In genomic region chr2:151754253-151754897, GRCh38 we compare ENCODE assay signal across 19 cellular contexts. TPM values are rescaled to one million over a fixed set of nuclear protein-coding genes. Genes with fewer than 3 reads are reported as not detected.
A peak's percentile ranks its signal among the peaks of the same experiment; 100 is the strongest.
DNase-seq lines count a peak whose midpoint lies in the region; ATAC-seq, FAIRE-seq and TF ChIP-seq lines count a peak whose summit lies in the region.
"Had no signal": no experiment of that assay in that cellular context is flagged by ENCODE, and none has a peak within 500 bp of the region (broad histone marks: within the 10 kb centered on the region; RNA-seq: fewer than 3 reads in every experiment).

No MANE protein-coding gene starts in this region.

- in situ Hi-C loops in K562 (cut with MboI) (no loop called here), gastrocnemius medialis (cut with MboI; ENCODE audit: low sequenced_read_pairs in 4 of 4) (no loop called here)

- no peak for TF ChIP-seq POLR2A in K562 (conservative IDR thresholded peaks at IDR 0.05)
- no peak for TF ChIP-seq POLR2A in gastrocnemius medialis (IDR thresholded peaks at IDR 0.05)

- H3K9me1 ChIP-seq in K562 (ENCODE audit: control insufficient read depth, insufficient read depth, low read length) = no peaks in the 10 kb centered on the region

- no peaks in the 10 kb centered on the region for H3K9me3 Mint-ChIP-seq in chondrocyte (ENCODE audit: low read depth)

- H3K27ac Mint-ChIP-seq in chondrocyte (ENCODE audit: unreplicated experiment) = no peak overlapping the region
- H3K27ac Mint-ChIP-seq: CD4-positive, alpha-beta memory T cell had no signal

- BruUV-seq in K562 (replicated peaks; lab: Mats Ljungman, UMichigan) = no TSS peak

- H2AFZ ChIP-seq in K562 (ENCODE audit: low read depth, low read length) = no peak overlapping the region

- H3K4me1 Mint-ChIP-seq in chondrocyte (ENCODE audit: low read depth) = peaks cover 8% of the 10 kb centered on the region

- DNase-seq in K562 (ENCODE audit: extremely low read depth in 1 of 4, low spot score in 3 of 4) = no peak
- DNase-seq in myocyte (ENCODE audit: low read depth) = peak; percentile 49
- no peak for DNase-seq in gastrocnemius medialis
- DNase-seq in chondrocyte (ENCODE audit: low spot score) = no peak
- no peak for DNase-seq in left lobe of liver (ENCODE audit: low spot score)
- DNase-seq in T-helper 9 cell = no peak
- DNase-seq: C1 segment of cervical spinal cord; Calu3; CD4-positive, alpha-beta memory T cell; COR-L47; DMS53; DMS79 treated with DMSO at 0.1 percent for 48 hours; GF-D8; H7; HCEC 1CT had no signal

- no peak for TF ChIP-seq EP300 in K562 (IDR thresholded peaks at IDR 0.05; ENCODE audit: low read length)

- H3K36me3 ChIP-seq in K562 (ENCODE audit: control insufficient read depth, insufficient read depth, low read length) (no peaks in the 10 kb centered on the region), gastrocnemius medialis (no peaks in the 10 kb centered on the region)

- no peak for TF ChIP-seq CTCF in K562 (IDR thresholded peaks at IDR 0.05 in 2 of 3, conservative IDR thresholded peaks at IDR 0.05 in 1 of 3; ENCODE audit: insufficient read depth in 2 of 3, low read depth in 1 of 3, low read length in 3 of 3)
- TF ChIP-seq CTCF in gastrocnemius medialis (IDR thresholded peaks at IDR 0.05 in 4 of 5, conservative IDR thresholded peaks at IDR 0.05 in 1 of 5) = no peak
- no peak for TF ChIP-seq CTCF in chondrocyte (IDR thresholded peaks at IDR 0.05)

- H3K4me3 Mint-ChIP-seq in chondrocyte (ENCODE audit: unreplicated experiment) = no peak overlapping the region
- H3K4me3 Mint-ChIP-seq: CD4-positive, alpha-beta memory T cell had no signal

- H3K4me3 ChIP-seq in K562 (no peak overlapping the region), gastrocnemius medialis (no peak overlapping the region)

- no peaks in the 10 kb centered on the region for H3K79me2 ChIP-seq in K562 (ENCODE audit: control insufficient read depth, insufficient read depth, low read length)

- peaks cover 7 to 28% of the 10 kb centered on the region in 2 experiments; a peak in 4 of 5 replicates for H3K4me1 ChIP-seq in K562 (replicated peaks in 1 of 2; ENCODE audit: control insufficient read depth in 2 of 2, insufficient read depth in 2 of 2, low read length in 2 of 2)
- H3K4me1 ChIP-seq in gastrocnemius medialis = peaks cover 57 to 62% of the 10 kb centered on the region in 2 donors

- intact Hi-C loops in K562 (cut with micrococcal nuclease) = no loop called here
- intact Hi-C loops in gastrocnemius medialis (cut with DNase I; ENCODE audit: low total_unique reads) = no loop called here

- CTCF ChIA-PET in K562 (lab: Yijun Ruan, JAX; ENCODE audit: low intra/inter-chr PET ratio) = no interaction called here

- no peaks in the 10 kb centered on the region for H4K20me1 ChIP-seq in K562 (replicated peaks; ENCODE audit: control insufficient read depth, insufficient read depth, low read length)

- H3K9me3 ChIP-seq in K562 (replicated peaks; ENCODE audit: control insufficient read depth, insufficient read depth, low read depth, low read length) = no peaks in the 10 kb centered on the region
- H3K9me3 ChIP-seq in gastrocnemius medialis = no peaks in the 10 kb centered on the region

- POLR2A ChIA-PET in K562 (lab: Yijun Ruan, JAX) = interaction anchor here (0.6 kb wide), 1 partner anchor 128 kb away, joined by 3 read pairs; no protein-coding TSS in a partner anchor

- no peak for FAIRE-seq in K562 (lab: Jason Lieb, UNC)
- FAIRE-seq: GM12891, GM18507, H1 had no signal

- H3K27me3 ChIP-seq in K562 (ENCODE audit: control insufficient read depth in 2 of 2, insufficient read depth in 2 of 2, low read length in 2 of 2) = no peaks in the 10 kb centered on the region
- H3K27me3 ChIP-seq in gastrocnemius medialis = no peaks in the 10 kb centered on the region

- no peak overlapping the region for H3K27ac ChIP-seq in K562 (ENCODE audit: extremely low read depth, low read depth, low read length)
- H3K27ac ChIP-seq in gastrocnemius medialis = peak overlapping the region; percentile 94 to 96 (median 94)

- 63% methylated on average over 1 of the region's 1 CpG for WGBS in K562 (ENCODE audit: insufficient coverage, low coverage, missing lambda C conversion rate)

- TF ChIP-seq RAD21 in K562 (CRISPR knock-in tag; conservative IDR thresholded peaks at IDR 0.05 in 1 of 2, IDR thresholded peaks at IDR 0.05 in 1 of 2) = no peak

- no peaks in the 10 kb centered on the region for H3K36me3 Mint-ChIP-seq in chondrocyte (ENCODE audit: low read depth)

- H3K9ac ChIP-seq in K562 (ENCODE audit: insufficient read depth in 1 of 2, low read depth in 2 of 2, low read length in 2 of 2) = no peak overlapping the region

- no peak overlapping the region for H3K4me2 ChIP-seq in K562 (ENCODE audit: insufficient read depth, low read length)

- ATAC-seq in K562 (no peak), gastrocnemius medialis (peak; percentile 62 to 84), left lobe of liver (no peak)

- H3K27me3 Mint-ChIP-seq in chondrocyte (ENCODE audit: low read depth) = no peaks in the 10 kb centered on the region
- H3K27me3 Mint-ChIP-seq: CD4-positive, alpha-beta memory T cell had no signal

TF ChIP-seq in K562, 482 proteins besides CTCF, POLR2A, EP300 and RAD21:
- no peak for TF ChIP-seq ARID1B (IDR thresholded peaks at IDR 0.05)
- TF ChIP-seq PKNOX1 (IDR thresholded peaks at IDR 0.05) = peak; percentile 34; the same call in 1 of the 2 replicates

RNA-seq across cellular contexts. Expression of gene NEB, which starts 20.1 kb away (rescaled TPM):
- 1.6 and 8.7 TPM in 2 replicates for total RNA-seq in K562 (2011; cell fraction: chromatin; rRNA removed; ENCODE audit: low replicate concordance)
- 0.50 and 1.4 TPM in 2 replicates for total RNA-seq in K562 (2011; cell fraction: nucleolus; rRNA removed)
- total RNA-seq in K562 (2011; cell fraction: nucleoplasm; rRNA removed) = 2.7 and 3.7 TPM in 2 replicates
- total RNA-seq in K562 (2014; rRNA removed) = 2.7 and 3.8 TPM in 2 replicates
- total RNA-seq in K562 (2014; rRNA removed; fragmentation: Illumina TruSeq; extraction: Trizol) = 3.8 and 5.1 TPM in 2 replicates
- total RNA-seq in K562 (2015; rRNA removed; fragmentation: Illumina TruSeq; extraction: Trizol) = 3.6 and 4.4 TPM in 2 replicates
- total RNA-seq in K562 (2021) = 2.2 and 2.5 TPM in 2 replicates
- 0.65 and 1.7 TPM in 2 replicates for polyA plus RNA-seq in K562 (2011; rRNA removed)
- polyA plus RNA-seq in K562 (2011; cell fraction: cytosol; rRNA removed) = 0.49 and 0.63 TPM in 2 replicates
- 2.0 and 2.9 TPM in 2 replicates for polyA plus RNA-seq in K562 (2011; cell fraction: nucleus; rRNA removed)
- 3.9 and 12.9 TPM in 2 replicates for polyA plus RNA-seq in K562 (2012)
- 3.2 and 3.7 TPM in 2 replicates for polyA plus RNA-seq in K562 (2014; fragmentation: Illumina TruSeq; extraction: Trizol)
- polyA plus RNA-seq in K562 (2014; fragmentation: Nextera tagmentation; extraction: Ambion mirVana) = 1 to 10 TPM; 1.7 to 3.4 TPM
- polyA plus RNA-seq in K562 (2014; rRNA removed) = 2.9 and 8.3 TPM in 2 replicates
- polyA minus RNA-seq in K562 (2011; rRNA and poly(A)+ RNA removed) = 2.6 and 3.6 TPM in 2 replicates
- 1.2 and 1.7 TPM in 2 replicates for polyA minus RNA-seq in K562 (2011; cell fraction: cytosol; rRNA and poly(A)+ RNA removed)
- 4.2 and 4.4 TPM in 2 replicates for polyA minus RNA-seq in K562 (2011; cell fraction: nucleus; rRNA and poly(A)+ RNA removed)
- 1,133 and 1,145 TPM in 2 replicates for total RNA-seq in myocyte
- 101 TPM for polyA plus RNA-seq in myocyte (2012)
- 1,000 to 10,000 TPM; 6,824 to 7,704 (median 7,108) TPM for total RNA-seq in gastrocnemius medialis
- 1.0 to 2.2 TPM (median 2.2 TPM) in 3 replicates for total RNA-seq in chondrocyte
- total RNA-seq in left lobe of liver = 0.91 TPM
- total RNA-seq: A172 had no signal

Comparison
In these comparisons a context has a peak if more than half of its experiments do, and no peak if none do; other contexts are left out.
1. ATAC-seq: peak in gastrocnemius medialis (2 of 2); none in K562 (single experiment) and left lobe of liver (single experiment).
2. RNA of gene NEB, which starts 20.1 kb away (total RNA-seq): 6,824 to 7,704 TPM in gastrocnemius medialis and 1,133 to 1,145 TPM in myocyte; 0.50 to 8.7 TPM in K562, 1.0 to 2.2 TPM in chondrocyte and 0.91 TPM in left lobe of liver (single experiment); every median in the first group is over 100 times any median in the second.